Comparison of ENCODE assay signal across 11 cellular contexts in the genomic region with DNA sequence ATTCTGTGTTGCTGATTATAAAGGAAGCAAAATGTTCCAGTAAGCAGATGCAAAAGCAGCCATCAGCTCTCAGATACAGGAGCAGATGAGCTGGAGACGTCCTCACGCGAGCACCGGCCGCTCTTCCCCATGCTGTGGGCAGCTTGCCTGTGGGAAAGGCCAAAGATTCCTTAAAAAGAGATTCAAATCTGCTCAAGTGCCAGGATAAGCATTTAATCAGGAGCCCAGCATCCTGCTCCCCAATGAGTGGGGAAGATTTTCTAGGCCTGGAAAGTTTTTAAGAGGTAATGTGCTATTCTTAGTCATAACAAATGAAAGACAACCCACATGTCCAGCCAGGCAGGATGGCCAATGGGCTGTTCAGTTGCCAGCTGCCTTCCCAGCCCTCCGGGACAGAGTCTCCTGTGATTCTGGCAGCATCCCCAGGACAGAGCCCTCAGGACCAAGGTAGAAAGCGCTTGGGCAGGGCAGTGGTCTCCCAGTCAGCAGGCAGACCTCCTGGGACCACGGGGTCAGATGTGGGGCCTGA.
DNase-seq lines count a peak whose midpoint lies in the region; ATAC-seq and TF ChIP-seq lines count a peak whose summit lies in the region.
"Had no signal": no experiment of that assay in that cellular context is flagged by ENCODE, and none has a peak within 500 bp of the region (broad histone marks: within the 10 kb centered on the region; RNA-seq: fewer than 3 reads in every experiment).

No MANE protein-coding gene starts in this region.

- ATAC-seq in heart left ventricle = peak; percentile 20 to 59 (median 57)
- no peak for ATAC-seq in Right ventricle myocardium superior (ENCODE audit: poor library complexity)
- ATAC-seq in lower lobe of right lung = no peak
- ATAC-seq in aorta (ENCODE audit: low FRiP score) = peak; percentile 15
- ATAC-seq in activated CD4-positive, CD25-positive, alpha-beta regulatory T cell treated with anti-CD3 and anti-CD28 coated beads, Interleukin-2, amount 50 U/mL, for 24 hours = no peak

- H3K4me3 ChIP-seq in heart left ventricle (no peak overlapping the region), lower lobe of right lung (no peak overlapping the region), aorta (ENCODE audit: low read length in 2 of 2) (no peak overlapping the region)
- H3K4me3 ChIP-seq: colonic mucosa had no signal

- intact Hi-C loops in heart left ventricle (cut with DNase I) (loop anchor here in 5 of 10 donors (10.0 kb wide), 2 partner anchors 331 to 499 kb away; no protein-coding TSS in a partner anchor), Right ventricle myocardium superior (cut with DNase I) (loop anchor here (10.0 kb wide), 1 partner anchor 499 kb away; no protein-coding TSS in a partner anchor), lower lobe of right lung (cut with DNase I) (loop anchor here (10.0 kb wide), 1 partner anchor 159 kb away; no protein-coding TSS in a partner anchor), aorta (cut with DNase I) (loop anchor here (1.0 to 10.0 kb wide), 5 partner anchors 25 to 479 kb away; no protein-coding TSS in a partner anchor)

- peak overlapping the region; percentile 57 for H3K4me3 Mint-ChIP-seq in chondrocyte (ENCODE audit: unreplicated experiment)

- H3K9me3 ChIP-seq in heart left ventricle = no peaks in the 10 kb centered on the region
- H3K9me3 ChIP-seq in lower lobe of right lung = no peaks in the 10 kb centered on the region
- no peaks in the 10 kb centered on the region for H3K9me3 ChIP-seq in aorta (ENCODE audit: control insufficient read depth, low read length)
- H3K9me3 ChIP-seq: colonic mucosa had no signal

- TF ChIP-seq POLR2A in heart left ventricle (IDR thresholded peaks at IDR 0.05) = no peak

- WGBS in heart left ventricle, 4 donors = 33 to 42% (median 39%) methylated on average over 8 of the region's 8 CpGs
- WGBS in aorta, 2 donors = 5 to 12% methylated on average over 8 of the region's 8 CpGs

- H3K4me1 Mint-ChIP-seq in chondrocyte (ENCODE audit: low read depth) = peaks cover 73% of the 10 kb centered on the region

- H3K36me3 ChIP-seq in heart left ventricle (no peaks in the 10 kb centered on the region), lower lobe of right lung (no peaks in the 10 kb centered on the region), aorta (ENCODE audit: control insufficient read depth in 1 of 2, insufficient read depth in 2 of 2, low read length in 1 of 2) (no peaks in the 10 kb centered on the region)
- H3K36me3 ChIP-seq: colonic mucosa had no signal

- H3K27me3 ChIP-seq in heart left ventricle = peaks cover 0 to 9% (median 0%) of the 10 kb centered on the region in 9 donors
- H3K27me3 ChIP-seq in lower lobe of right lung (ENCODE audit: low read depth) = no peaks in the 10 kb centered on the region
- no peaks in the 10 kb centered on the region for H3K27me3 ChIP-seq in aorta (ENCODE audit: control insufficient read depth in 1 of 2, insufficient read depth in 2 of 2, low read length in 1 of 2)
- H3K27me3 ChIP-seq: colonic mucosa had no signal

- no peak for TF ChIP-seq CTCF in heart left ventricle (IDR thresholded peaks at IDR 0.05)
- no peak for TF ChIP-seq CTCF in chondrocyte (IDR thresholded peaks at IDR 0.05)
- no peak for TF ChIP-seq CTCF in lower lobe of right lung (IDR thresholded peaks at IDR 0.05)

- H3K9me3 Mint-ChIP-seq in chondrocyte (ENCODE audit: low read depth) = no peaks in the 10 kb centered on the region

- H3K27me3 Mint-ChIP-seq in chondrocyte (ENCODE audit: low read depth) = no peaks in the 10 kb centered on the region

- H3K4me1 ChIP-seq in heart left ventricle (peaks cover 0 to 26% (median 8%) of the 10 kb centered on the region in 12 donors), lower lobe of right lung (peaks cover 23% of the 10 kb centered on the region), aorta (ENCODE audit: control insufficient read depth in 1 of 2, insufficient read depth in 2 of 2, low read length in 2 of 2) (peaks cover 2 to 7% of the 10 kb centered on the region in 2 donors)

- H3K27ac ChIP-seq in heart left ventricle (peak overlapping the region in 6 of 12 donors; percentile 6 to 65 (median 52)), lower lobe of right lung (peak overlapping the region; percentile 73), aorta (ENCODE audit: low read depth in 1 of 2, low read length in 2 of 2) (peak overlapping the region; percentile 34 to 100)
- H3K27ac ChIP-seq: 22Rv1, colonic mucosa had no signal

- peak in 2 of 5 donors; percentile 50 to 76 for DNase-seq in heart left ventricle
- DNase-seq in Right ventricle myocardium superior = no peak
- DNase-seq in chondrocyte (ENCODE audit: low spot score) = no peak
- DNase-seq in lower lobe of right lung = no peak
- DNase-seq in aorta = peak; percentile 79 to 82
- no peak for DNase-seq in nucleus accumbens (lab: John Stamatoyannopoulos, UW)
- no peak for DNase-seq in SK-N-DZ (ENCODE audit: low spot score)
- DNase-seq: colonic mucosa, NCI-H1105 treated with DMSO at 0.1 percent for 48 hours had no signal

- H3K27ac Mint-ChIP-seq in chondrocyte (ENCODE audit: unreplicated experiment) = peak overlapping the region; percentile 99

- no peaks in the 10 kb centered on the region for H3K36me3 Mint-ChIP-seq in chondrocyte (ENCODE audit: low read depth)

Comparison
In these comparisons a context has a peak if more than half of its experiments do, and no peak if none do; other contexts are left out.
1. ATAC-seq: peak in heart left ventricle (4 of 4) and aorta (single experiment); none in Right ventricle myocardium superior (single experiment), lower lobe of right lung (0 of 2) and activated CD4-positive, CD25-positive, alpha-beta regulatory T cell treated with anti-CD3 and anti-CD28 coated beads, Interleukin-2, amount 50 U/mL, for 24 hours (0 of 2).
2. DNase-seq: peak in aorta (2 of 2); none in Right ventricle myocardium superior (single experiment), chondrocyte (single experiment), lower lobe of right lung (single experiment), nucleus accumbens (0 of 56) and SK-N-DZ (single experiment).